10 cellular contexts compared by ENCODE assay signal in genomic region chr6:160138839-160139419, GRCh38. TPM values are rescaled to one million over a fixed set of nuclear protein-coding genes. Genes with fewer than 3 reads are reported as not detected.
DNase-seq lines count a peak whose midpoint lies in the region; ATAC-seq and TF ChIP-seq lines count a peak whose summit lies in the region.
"Had no signal": no experiment of that assay in that cellular context is flagged by ENCODE, and none has a peak within 500 bp of the region (broad histone marks: within the 10 kb centered on the region; RNA-seq: fewer than 3 reads in every experiment).

No MANE protein-coding gene starts in this region.

- H3K9me3 ChIP-seq in DND-41 (ENCODE audit: insufficient read depth, low read length, severe bottlenecking) = no peaks in the 10 kb centered on the region
- H3K9me3 ChIP-seq in skeletal muscle satellite cell (replicated peaks; ENCODE audit: low read length) = no peaks in the 10 kb centered on the region
- H3K9me3 ChIP-seq in psoas muscle = no peaks in the 10 kb centered on the region
- H3K9me3 ChIP-seq: colonic mucosa had no signal

- POLR2A ChIA-PET in RWPE1 (lab: Yijun Ruan, JAX; ENCODE audit: low non-redundant PET) = no interaction called here

- no peaks in the 10 kb centered on the region for H3K27me3 ChIP-seq in DND-41 (ENCODE audit: insufficient read depth, low read length, poor library complexity)
- no peaks in the 10 kb centered on the region for H3K27me3 ChIP-seq in skeletal muscle satellite cell (ENCODE audit: control insufficient read depth, insufficient read depth, low read length)
- H3K27me3 ChIP-seq in psoas muscle (ENCODE audit: insufficient read depth in 3 of 3, low read length in 2 of 3) = no peaks in the 10 kb centered on the region
- H3K27me3 ChIP-seq: BLaER1 treated with 17β-estradiol and CSF1 and Interleukin-3, amounts not matched to agents 10 nM and 100 nM; colonic mucosa had no signal

- DNase-seq in DND-41 (no peak), RWPE1 (ENCODE audit: low spot score) (no peak), fibroblast of the aortic adventitia (ENCODE audit: low read depth) (no peak), NCI-H2227 treated with DMSO at 0.1 percent for 48 hours (lab: John Stamatoyannopoulos, UW) (no peak), psoas muscle (no peak), GF-D8 (lab: John Stamatoyannopoulos, UW) (no peak)

- WGBS in psoas muscle, 3 donors = 86 to 87% (median 87%) methylated on average over 13 of the region's 13 CpGs

- H3K4me3 ChIP-seq in DND-41 (ENCODE audit: low read depth in 1 of 2, low read length in 2 of 2) (no peak overlapping the region), fibroblast of the aortic adventitia (ENCODE audit: low read depth, low read length) (no peak overlapping the region), skeletal muscle satellite cell (ENCODE audit: low read length) (no peak overlapping the region), psoas muscle (no peak overlapping the region)
- H3K4me3 ChIP-seq: BLaER1 treated with 17β-estradiol and CSF1 and Interleukin-3, amounts not matched to agents 10 nM and 100 nM; colonic mucosa; SK-N-MC had no signal

- no peak overlapping the region for H3K27ac ChIP-seq in DND-41 (ENCODE audit: low read length)
- peak overlapping the region; percentile 71 for H3K27ac ChIP-seq in RWPE1
- H3K27ac ChIP-seq in psoas muscle = no peak overlapping the region
- H3K27ac ChIP-seq: BLaER1 treated with 17β-estradiol and CSF1 and Interleukin-3, amounts not matched to agents 10 nM and 100 nM; colonic mucosa; SK-N-MC had no signal

- TF ChIP-seq CTCF in DND-41 (IDR thresholded peaks at IDR 0.05; ENCODE audit: borderline replicate concordance, extremely low read depth, low read length, poor library complexity, severe bottlenecking) (peak; percentile 22), RWPE1 (conservative IDR thresholded peaks at IDR 0.05; ENCODE audit: low read depth) (no peak), fibroblast of the aortic adventitia (IDR thresholded peaks at IDR 0.05; ENCODE audit: insufficient read depth, low read length) (peak; percentile 1), psoas muscle (IDR thresholded peaks at IDR 0.05) (no peak)

- H3K4me2 ChIP-seq in DND-41 (ENCODE audit: insufficient read depth, low read length) (no peak overlapping the region), skeletal muscle satellite cell (ENCODE audit: low read length) (peak overlapping the region; percentile 12)
- H3K4me2 ChIP-seq: BLaER1 treated with 17β-estradiol and CSF1 and Interleukin-3, amounts not matched to agents 10 nM and 100 nM had no signal

- no peak overlapping the region for H3K9ac ChIP-seq in DND-41 (ENCODE audit: low read depth, low read length)
- H3K9ac ChIP-seq in skeletal muscle satellite cell (ENCODE audit: low read depth, low read length) = no peak overlapping the region
- H3K9ac ChIP-seq: BLaER1 treated with 17β-estradiol and CSF1 and Interleukin-3, amounts not matched to agents 10 nM and 100 nM had no signal

- intact Hi-C loops in psoas muscle (cut with DNase I) = loop anchor here (1.0 to 5.0 kb wide), 3 partner anchors 158 to 318 kb away; no protein-coding TSS in a partner anchor

- no peak overlapping the region for H2AFZ ChIP-seq in DND-41 (ENCODE audit: low read depth, low read length)

- CTCF ChIA-PET in RWPE1 (lab: Yijun Ruan, JAX) = interaction anchor here (0.5 to 2.0 kb wide), 13 partner anchors 11 to 506 kb away, joined by 3 to 17 read pairs (median 4); no protein-coding TSS in a partner anchor

- no peaks in the 10 kb centered on the region for H3K79me2 ChIP-seq in DND-41 (ENCODE audit: insufficient read depth, low read length)

- H3K36me3 ChIP-seq in DND-41 (ENCODE audit: insufficient read depth, low read length) = no peaks in the 10 kb centered on the region
- H3K36me3 ChIP-seq in skeletal muscle satellite cell (ENCODE audit: insufficient read depth, low read length) = no peaks in the 10 kb centered on the region
- peaks cover 0 to 3% of the 10 kb centered on the region in 2 donors for H3K36me3 ChIP-seq in psoas muscle (ENCODE audit: insufficient read depth in 1 of 2, low read depth in 1 of 2)
- H3K36me3 ChIP-seq: BLaER1 treated with 17β-estradiol and CSF1 and Interleukin-3, amounts not matched to agents 10 nM and 100 nM; colonic mucosa had no signal

- ATAC-seq in DND-41 (ENCODE audit: insufficient read depth, low read depth) = no peak; the same call in 2 of the 3 replicates
- ATAC-seq in psoas muscle = no peak

- no peaks in the 10 kb centered on the region for H4K20me1 ChIP-seq in DND-41 (ENCODE audit: insufficient read depth, low read length)

- H3K4me1 ChIP-seq in DND-41 (ENCODE audit: insufficient read depth, low read length) (peaks cover 7% of the 10 kb centered on the region), skeletal muscle satellite cell (ENCODE audit: control insufficient read depth, insufficient read depth, low read length) (peaks cover 31% of the 10 kb centered on the region), psoas muscle (no peaks in the 10 kb centered on the region)
- H3K4me1 ChIP-seq: BLaER1 treated with 17β-estradiol and CSF1 and Interleukin-3, amounts not matched to agents 10 nM and 100 nM; colonic mucosa had no signal

RNA-seq across cellular contexts. Expression of gene SLC22A1, which starts 17.3 kb away (rescaled TPM):
- total RNA-seq in fibroblast of the aortic adventitia (ENCODE audit: low replicate concordance) = 0.09 and 5.8 TPM in 2 replicates
- total RNA-seq in skeletal muscle satellite cell (2012; rRNA removed) = 0.22 and 0.51 TPM in 2 replicates
- total RNA-seq in psoas muscle = 1 to 10 TPM in 3 of 4 donors, under 1 TPM in 1; 0.89 to 3.3 (median 2.3) TPM
- polyA plus RNA-seq in psoas muscle = under 1 TPM; 0.17 to 0.45 (median 0.23) TPM

Comparison
In these comparisons a context has a peak if more than half of its experiments do, and no peak if none do; other contexts are left out.
1. CTCF ChIP-seq: peak in DND-41 (single experiment) and fibroblast of the aortic adventitia (single experiment); none in RWPE1 (single experiment) and psoas muscle (single experiment).